21 cellular contexts compared by ENCODE assay signal in genomic region chrX:153491351-153492152, GRCh38. TPM values are rescaled to one million over a fixed set of nuclear protein-coding genes. Genes with fewer than 3 reads are reported as not detected.
DNase-seq lines count a peak whose midpoint lies in the region; ATAC-seq and TF ChIP-seq lines count a peak whose summit lies in the region.
"Had no signal": no experiment of that assay in that cellular context is flagged by ENCODE, and none has a peak within 500 bp of the region (broad histone marks: within the 10 kb centered on the region; RNA-seq: fewer than 3 reads in every experiment).

No MANE protein-coding gene starts in this region.

- intact Hi-C loops in posterior vena cava (cut with DNase I): no loop called here

- H3K27ac ChIP-seq in HEK293 (ENCODE audit: extremely low read depth, low read depth, low read length) (no peak overlapping the region), SK-N-MC (peak overlapping the region; percentile 25)

- no peak for ATAC-seq in HG03175 (IDR thresholded peaks at IDR 0.05; ENCODE audit: unreplicated experiment)
- no peak for ATAC-seq in GM21737 (IDR thresholded peaks at IDR 0.05; ENCODE audit: unreplicated experiment)
- ATAC-seq: activated T-helper 17 cell treated with anti-CD3 and anti-CD28 coated beads, Interleukin-2, amount 50 U/mL, for 72 hours; left lobe of liver had no signal

- no peak overlapping the region for H3K9ac ChIP-seq in SK-N-MC (ENCODE audit: insufficient read length)

- H3K9me3 ChIP-seq in HEK293 (ENCODE audit: control insufficient read depth, insufficient read depth, low read depth, low read length) (no peaks in the 10 kb centered on the region), SK-N-MC (ENCODE audit: low read depth, low read length) (no peaks in the 10 kb centered on the region)

- CTCF ChIA-PET in HEK293 (lab: Yijun Ruan, JAX): interaction anchor here (0.7 to 5.3 kb wide), 5 partner anchors 15 to 175 kb away, joined by 3 to 30 read pairs (median 5); partner anchors contain the start of gene HAUS7

- no peaks in the 10 kb centered on the region for H3K36me3 ChIP-seq in HEK293 (ENCODE audit: control insufficient read depth in 2 of 2, insufficient read depth in 1 of 2, low read length in 2 of 2)
- H3K36me3 ChIP-seq in SK-N-MC (ENCODE audit: insufficient read depth, low read length): no peaks in the 10 kb centered on the region

- H3K4me3 ChIP-seq in HEK293 (ENCODE audit: low read depth, low read length): no peak overlapping the region
- peak overlapping the region; percentile 36; the same call in 1 of the 2 replicates for H3K4me3 ChIP-seq in SK-N-MC

- DNase-seq in SK-N-MC (ENCODE audit: low read depth, low spot score) (no peak), left kidney (ENCODE audit: low read depth, low spot score) (peak; percentile 62), retina (peak; percentile 43), posterior vena cava (ENCODE audit: low spot score) (no peak)
- DNase-seq: activated CD4-positive, alpha-beta T cell treated with anti-CD3 and anti-CD28 coated beads, Interleukin-2, amount 10 ng/mL, durations not matched to agents 24 days and 14 days; CD4-positive, alpha-beta memory T cell; DMS79; H9; Karpas-422; NCI-H1048; NCI-H2029 treated with DMSO at 0.1 percent for 48 hours; NCI-H510A; nucleus accumbens; stimulated activated CD4-positive, alpha-beta T cell treated with anti-CD3 and anti-CD28 coated beads, Interleukin-15, amount 100 ng/mL, for 24 hours; SW 1271 had no signal

- H3K4me1 ChIP-seq in HEK293 (ENCODE audit: control insufficient read depth, insufficient read depth, low read length): no peaks in the 10 kb centered on the region

- TF ChIP-seq CTCF in HEK293 (tag by site-specific recombination; IDR thresholded peaks at IDR 0.05): no peak

- POLR2A ChIA-PET in HEK293 (lab: Yijun Ruan, JAX): interaction anchor here (0.6 kb wide), 1 partner anchor 21 kb away, joined by 3 read pairs; no protein-coding TSS in a partner anchor

TF ChIP-seq in HEK293, 187 proteins besides CTCF, POLR2A, EP300 and RAD21:
- TF ChIP-seq GLI2 (tag by site-specific recombination; IDR thresholded peaks at IDR 0.05; ENCODE audit: borderline replicate concordance, low read depth) (no peak), ZNF341 (tag by site-specific recombination; IDR thresholded peaks at IDR 0.05; ENCODE audit: low read depth) (0 out of 2 replicates have a peak, but pooled peaks have one; percentile 34), ZNF560 (tag by site-specific recombination; IDR thresholded peaks at IDR 0.05; ENCODE audit: borderline replicate concordance) (no peak), ZNF488 (tag by site-specific recombination; IDR thresholded peaks at IDR 0.05) (no peak), ZFP69B (tag by site-specific recombination; IDR thresholded peaks at IDR 0.05) (no peak), ZFP41 (tag by site-specific recombination; IDR thresholded peaks at IDR 0.05; ENCODE audit: borderline replicate concordance) (no peak), ZNF843 (tag by site-specific recombination; IDR thresholded peaks at IDR 0.05) (no peak), ZNF473 (tag by site-specific recombination; IDR thresholded peaks at IDR 0.05) (no peak), ZFP37 (tag by site-specific recombination; IDR thresholded peaks at IDR 0.05) (no peak), ZNF404 (tag by site-specific recombination; IDR thresholded peaks at IDR 0.05) (no peak), GLIS2 (tag by site-specific recombination; IDR thresholded peaks at IDR 0.05) (0 out of 2 replicates have a peak, but pooled peaks have one; percentile 14), ZIC2 (tag by site-specific recombination; IDR thresholded peaks at IDR 0.05) (peak; percentile 42), ZNF223 (tag by site-specific recombination; IDR thresholded peaks at IDR 0.05) (no peak), TRIM28 (IDR thresholded peaks at IDR 0.05; ENCODE audit: borderline replicate concordance, low read length) (no peak), ZNF169 (tag by site-specific recombination; IDR thresholded peaks at IDR 0.05) (no peak), ZNF175 (tag by site-specific recombination; IDR thresholded peaks at IDR 0.05) (no peak)
- TF ChIP-seq, protein P1, sequence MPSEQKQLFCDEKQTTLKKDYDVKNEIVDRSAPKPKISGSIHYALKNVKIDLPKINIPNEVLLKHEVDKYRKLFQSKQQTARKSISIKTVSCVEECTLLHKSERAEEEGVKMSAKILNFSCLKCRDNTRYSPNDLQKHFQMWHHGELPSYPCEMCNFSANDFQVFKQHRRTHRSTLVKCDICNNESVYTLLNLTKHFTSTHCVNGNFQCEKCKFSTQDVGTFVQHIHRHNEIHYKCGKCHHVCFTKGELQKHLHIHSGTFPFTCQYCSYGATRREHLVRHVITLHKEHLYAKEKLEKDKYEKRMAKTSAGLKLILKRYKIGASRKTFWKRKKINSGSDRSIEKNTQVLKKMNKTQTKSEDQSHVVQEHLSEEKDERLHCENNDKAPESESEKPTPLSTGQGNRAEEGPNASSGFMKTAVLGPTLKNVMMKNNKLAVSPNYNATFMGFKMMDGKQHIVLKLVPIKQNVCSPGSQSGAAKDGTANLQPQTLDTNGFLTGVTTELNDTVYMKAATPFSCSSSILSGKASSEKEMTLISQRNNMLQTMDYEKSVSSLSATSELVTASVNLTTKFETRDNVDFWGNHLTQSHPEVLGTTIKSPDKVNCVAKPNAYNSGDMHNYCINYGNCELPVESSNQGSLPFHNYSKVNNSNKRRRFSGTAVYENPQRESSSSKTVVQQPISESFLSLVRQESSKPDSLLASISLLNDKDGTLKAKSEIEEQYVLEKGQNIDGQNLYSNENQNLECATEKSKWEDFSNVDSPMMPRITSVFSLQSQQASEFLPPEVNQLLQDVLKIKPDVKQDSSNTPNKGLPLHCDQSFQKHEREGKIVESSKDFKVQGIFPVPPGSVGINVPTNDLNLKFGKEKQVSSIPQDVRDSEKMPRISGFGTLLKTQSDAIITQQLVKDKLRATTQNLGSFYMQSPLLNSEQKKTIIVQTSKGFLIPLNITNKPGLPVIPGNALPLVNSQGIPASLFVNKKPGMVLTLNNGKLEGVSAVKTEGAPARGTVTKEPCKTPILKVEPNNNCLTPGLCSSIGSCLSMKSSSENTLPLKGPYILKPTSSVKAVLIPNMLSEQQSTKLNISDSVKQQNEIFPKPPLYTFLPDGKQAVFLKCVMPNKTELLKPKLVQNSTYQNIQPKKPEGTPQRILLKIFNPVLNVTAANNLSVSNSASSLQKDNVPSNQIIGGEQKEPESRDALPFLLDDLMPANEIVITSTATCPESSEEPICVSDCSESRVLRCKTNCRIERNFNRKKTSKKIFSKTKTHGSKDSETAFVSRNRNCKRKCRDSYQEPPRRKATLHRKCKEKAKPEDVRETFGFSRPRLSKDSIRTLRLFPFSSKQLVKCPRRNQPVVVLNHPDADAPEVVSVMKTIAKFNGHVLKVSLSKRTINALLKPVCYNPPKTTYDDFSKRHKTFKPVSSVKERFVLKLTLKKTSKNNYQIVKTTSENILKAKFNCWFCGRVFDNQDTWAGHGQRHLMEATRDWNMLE (tag by site-specific recombination; conservative IDR thresholded peaks at IDR 0.05; ENCODE audit: low read depth): no peak

RNA-seq across cellular contexts. Expression of gene BGN, which starts 3.2 kb away (rescaled TPM):
- total RNA-seq in posterior vena cava: 100 to 1,000 TPM; 392 to 743 TPM
- total RNA-seq: activated CD4-positive, alpha-beta T cell treated with anti-CD3 and anti-CD28 coated beads, Interleukin-2, amount 10 ng/mL, durations not matched to agents 24 days and 14 days; activated T-helper 17 cell treated with anti-CD3 and anti-CD28 coated beads, Interleukin-2, amount 50 U/mL, for 72 hours; CD4-positive, alpha-beta memory T cell had no signal

RNA-seq across cellular contexts. Expression of gene HAUS7, which starts 21.2 kb away (rescaled TPM):
- 10 to 100 TPM; 23.5 to 30.1 TPM for total RNA-seq in posterior vena cava

RNA-seq across cellular contexts. Expression of gene ATP2B3, which starts 25.9 kb away (rescaled TPM):
- total RNA-seq in posterior vena cava: under 1 TPM in 1 of 2 donors, not detected in 1; 0.19 TPM
- total RNA-seq: activated CD4-positive, alpha-beta T cell treated with anti-CD3 and anti-CD28 coated beads, Interleukin-2, amount 10 ng/mL, durations not matched to agents 24 days and 14 days; activated T-helper 17 cell treated with anti-CD3 and anti-CD28 coated beads, Interleukin-2, amount 50 U/mL, for 72 hours; CD4-positive, alpha-beta memory T cell; HT1080; left lobe of liver had no signal

RNA-seq across cellular contexts. Expression of gene TREX2, which starts 45.7 kb away (rescaled TPM):
- total RNA-seq in posterior vena cava: 1 to 10 TPM in 1 of 2 donors, under 1 TPM in 1; 0.48 to 1.9 TPM

Comparison
In these comparisons a context has a peak if more than half of its experiments do, and no peak if none do; other contexts are left out.
1. DNase-seq: peak in left kidney (single experiment) and retina (single experiment); none in SK-N-MC (single experiment) and posterior vena cava (single experiment).